ENCODE assay signal across 19 cellular contexts in genomic region chr9:38306899-38307298, GRCh38.
A peak's percentile ranks its signal among the peaks of the same experiment; 100 is the strongest.
DNase-seq lines count a peak whose midpoint lies in the region; ATAC-seq and TF ChIP-seq lines count a peak whose summit lies in the region.
"Had no signal": no experiment of that assay in that cellular context is flagged by ENCODE, and none has a peak within 500 bp of the region (broad histone marks: within the 10 kb centered on the region; RNA-seq: fewer than 3 reads in every experiment).

No MANE protein-coding gene starts in this region.

- H3K4ac ChIP-seq in trophoblast cell (ENCODE audit: low read depth, low read length): no peak overlapping the region

- H3K9me3 ChIP-seq in HEK293 (ENCODE audit: control insufficient read depth, insufficient read depth, low read depth, low read length) (no peaks in the 10 kb centered on the region), trophoblast cell (ENCODE audit: insufficient read depth, low read depth, low read length) (peaks cover 2% of the 10 kb centered on the region), Caco-2 (no peaks in the 10 kb centered on the region)

- H2AK5ac ChIP-seq in trophoblast cell (ENCODE audit: low read length): no peak overlapping the region

- H2BK12ac ChIP-seq in trophoblast cell (ENCODE audit: low read length): no peak overlapping the region

- no peak overlapping the region for H2BK5ac ChIP-seq in trophoblast cell (ENCODE audit: low read depth, low read length, poor library complexity)

- H3K4me3 ChIP-seq in HEK293 (ENCODE audit: low read depth, low read length) (no peak overlapping the region), trophoblast cell (ENCODE audit: low read depth, low read length) (peak overlapping the region; percentile 11), Caco-2 (ENCODE audit: low read depth, low read length) (no peak overlapping the region)
- H3K4me3 ChIP-seq: BLaER1 had no signal

- no peak overlapping the region for H4K8ac ChIP-seq in trophoblast cell (ENCODE audit: low read depth, low read length)

- intact Hi-C loops in activated CD8-positive, alpha-beta T cell treated with anti-CD3 and anti-CD28 coated beads for 36 hours (cut with micrococcal nuclease): no loop called here
- intact Hi-C loops in Caco-2 (cut with micrococcal nuclease; ENCODE audit: unreplicated experiment): no loop called here

- H3K27me3 ChIP-seq in trophoblast cell (ENCODE audit: insufficient read depth, low read length) (no peaks in the 10 kb centered on the region), Caco-2 (replicated peaks; ENCODE audit: control insufficient read depth, insufficient read depth, low read length) (no peaks in the 10 kb centered on the region; the same call in 1 of the 2 replicates)
- H3K27me3 ChIP-seq: BLaER1 had no signal

- no peak overlapping the region for H3K27ac ChIP-seq in HEK293 (ENCODE audit: extremely low read depth, low read depth, low read length)
- no peak overlapping the region for H3K27ac ChIP-seq in trophoblast cell (ENCODE audit: low read depth, low read length)
- H3K27ac ChIP-seq: 22Rv1, BLaER1, C4-2B had no signal

- H3K4me1 ChIP-seq in HEK293 (ENCODE audit: control insufficient read depth, insufficient read depth, low read length) (peaks cover 3% of the 10 kb centered on the region; the same call in 1 of the 2 replicates), trophoblast cell (ENCODE audit: control insufficient read depth in 1 of 2, insufficient read depth in 2 of 2, low read length in 2 of 2) (peaks cover 5 to 7% of the 10 kb centered on the region in 2 experiments), Caco-2 (peaks cover 7% of the 10 kb centered on the region; the same call in 1 of the 2 replicates)

- no peaks in the 10 kb centered on the region for H3K79me1 ChIP-seq in trophoblast cell (ENCODE audit: low read length)

- no peak for ATAC-seq in activated CD8-positive, alpha-beta T cell treated with anti-CD3 and anti-CD28 coated beads, Interleukin-2, amount 10 ng/mL, durations not matched to agents 7 days and 5 days
- ATAC-seq in activated CD8-positive, alpha-beta T cell treated with anti-CD3 and anti-CD28 coated beads for 36 hours: no peak
- no peak for ATAC-seq in GM19452 (IDR thresholded peaks at IDR 0.05; ENCODE audit: unreplicated experiment)
- ATAC-seq: CD8-positive, alpha-beta T cell had no signal

- no peak for TF ChIP-seq CTCF in activated CD8-positive, alpha-beta T cell treated with anti-CD3 and anti-CD28 coated beads for 36 hours (IDR thresholded peaks at IDR 0.05)
- TF ChIP-seq CTCF in HEK293 (tag by site-specific recombination; IDR thresholded peaks at IDR 0.05) (no peak), Caco-2 (IDR thresholded peaks at IDR 0.05; ENCODE audit: insufficient read depth in 1 of 2, low read depth in 1 of 2, low read length in 1 of 2, severe bottlenecking in 1 of 2, unreplicated experiment in 1 of 2) (no peak)

- no peak overlapping the region for H2AFZ ChIP-seq in trophoblast cell (ENCODE audit: insufficient read depth, low read length, poor library complexity)

- H3K4me1 Mint-ChIP-seq in activated CD8-positive, alpha-beta T cell treated with anti-CD3 and anti-CD28 coated beads, Interleukin-2, amount 10 ng/mL, durations not matched to agents 7 days and 5 days (ENCODE audit: low read depth): no peaks in the 10 kb centered on the region
- H3K4me1 Mint-ChIP-seq in activated CD8-positive, alpha-beta T cell treated with anti-CD3 and anti-CD28 coated beads for 36 hours (ENCODE audit: low read depth): no peaks in the 10 kb centered on the region
- no peaks in the 10 kb centered on the region for H3K4me1 Mint-ChIP-seq in Caco-2 (ENCODE audit: low read depth, unreplicated experiment)
- H3K4me1 Mint-ChIP-seq: B cell; CD4-positive, CD25-positive, alpha-beta regulatory T cell had no signal

- peaks cover 9% of the 10 kb centered on the region for H3K27me3 Mint-ChIP-seq in activated CD8-positive, alpha-beta T cell treated with anti-CD3 and anti-CD28 coated beads, Interleukin-2, amount 10 ng/mL, durations not matched to agents 7 days and 5 days (ENCODE audit: low read depth)
- H3K27me3 Mint-ChIP-seq in activated CD8-positive, alpha-beta T cell treated with anti-CD3 and anti-CD28 coated beads for 36 hours: peaks cover 2% of the 10 kb centered on the region
- H3K27me3 Mint-ChIP-seq in Caco-2 (ENCODE audit: insufficient read depth, unreplicated experiment): no peaks in the 10 kb centered on the region

- WGBS in trophoblast cell (ENCODE audit: extremely low coverage, insufficient coverage, insufficient read length): no CpG with 5 or more reads among the region's 5 CpGs

- no TSS peak for BruUV-seq in Caco-2 (replicated peaks; lab: Mats Ljungman, UMichigan)

- CTCF ChIA-PET in activated CD8-positive, alpha-beta T cell treated with anti-CD3 and anti-CD28 coated beads, Interleukin-2, amount 10 ng/mL, durations not matched to agents 7 days and 5 days (lab: Charles Lee): no interaction called here
- CTCF ChIA-PET in activated CD8-positive, alpha-beta T cell treated with anti-CD3 and anti-CD28 coated beads for 36 hours (lab: Charles Lee): no interaction called here
- CTCF ChIA-PET in HEK293 (lab: Yijun Ruan, JAX): no interaction called here
- CTCF ChIA-PET in Caco-2 (lab: Charles Lee): no interaction called here

- H4K91ac ChIP-seq in trophoblast cell (ENCODE audit: low read depth, low read length): no peak overlapping the region

- no peak overlapping the region for H3K23ac ChIP-seq in trophoblast cell (ENCODE audit: low read length)

- no peak overlapping the region for H3K14ac ChIP-seq in trophoblast cell (ENCODE audit: low read length)

- POLR2A ChIA-PET in activated CD8-positive, alpha-beta T cell treated with anti-CD3 and anti-CD28 coated beads, Interleukin-2, amount 10 ng/mL, durations not matched to agents 7 days and 5 days (lab: Charles Lee): no interaction called here
- POLR2A ChIA-PET in activated CD8-positive, alpha-beta T cell treated with anti-CD3 and anti-CD28 coated beads for 36 hours (lab: Charles Lee): interaction anchor here (0.6 kb wide), 1 partner anchor 11 kb away, joined by 3 read pairs; no protein-coding TSS in a partner anchor
- POLR2A ChIA-PET in HEK293 (lab: Yijun Ruan, JAX): no interaction called here
- POLR2A ChIA-PET in Caco-2 (lab: Charles Lee): no interaction called here

- no peak overlapping the region for H3K4me3 Mint-ChIP-seq in activated CD8-positive, alpha-beta T cell treated with anti-CD3 and anti-CD28 coated beads, Interleukin-2, amount 10 ng/mL, durations not matched to agents 7 days and 5 days
- no peak overlapping the region for H3K4me3 Mint-ChIP-seq in activated CD8-positive, alpha-beta T cell treated with anti-CD3 and anti-CD28 coated beads for 36 hours
- no peak overlapping the region for H3K4me3 Mint-ChIP-seq in Caco-2 (ENCODE audit: unreplicated experiment)
- H3K4me3 Mint-ChIP-seq: B cell; CD4-positive, CD25-positive, alpha-beta regulatory T cell; CD8-positive, alpha-beta T cell had no signal

- H3K9ac ChIP-seq in trophoblast cell (ENCODE audit: low read length): no peak overlapping the region
- H3K9ac ChIP-seq: BLaER1 had no signal

- H3K36me3 ChIP-seq in HEK293 (ENCODE audit: control insufficient read depth in 2 of 2, insufficient read depth in 1 of 2, low read length in 2 of 2) (no peaks in the 10 kb centered on the region), trophoblast cell (ENCODE audit: control insufficient read depth in 1 of 2, insufficient read depth in 2 of 2, low read length in 2 of 2) (no peaks in the 10 kb centered on the region), Caco-2 (ENCODE audit: control insufficient read depth, insufficient read depth, low read length) (no peaks in the 10 kb centered on the region)
- H3K36me3 ChIP-seq: BLaER1 had no signal

- H3K27ac Mint-ChIP-seq in activated CD8-positive, alpha-beta T cell treated with anti-CD3 and anti-CD28 coated beads, Interleukin-2, amount 10 ng/mL, durations not matched to agents 7 days and 5 days: no peak overlapping the region
- H3K27ac Mint-ChIP-seq in activated CD8-positive, alpha-beta T cell treated with anti-CD3 and anti-CD28 coated beads for 36 hours: no peak overlapping the region
- no peak overlapping the region for H3K27ac Mint-ChIP-seq in Caco-2 (ENCODE audit: unreplicated experiment)
- H3K27ac Mint-ChIP-seq: B cell; CD4-positive, CD25-positive, alpha-beta regulatory T cell; CD8-positive, alpha-beta T cell had no signal

- H4K12ac ChIP-seq in trophoblast cell (ENCODE audit: low read depth, low read length): no peak overlapping the region

- no peak overlapping the region for H3K4me2 ChIP-seq in trophoblast cell (ENCODE audit: low read length)
- H3K4me2 ChIP-seq: BLaER1 had no signal

- no peak overlapping the region for H2BK120ac ChIP-seq in trophoblast cell (ENCODE audit: insufficient read depth, low read length, poor library complexity)

- peak; percentile 3 for DNase-seq in activated CD8-positive, alpha-beta T cell treated with anti-CD3 and anti-CD28 coated beads, Interleukin-2, amount 10 ng/mL, durations not matched to agents 7 days and 5 days
- DNase-seq in activated CD8-positive, alpha-beta T cell treated with anti-CD3 and anti-CD28 coated beads for 36 hours: no peak
- DNase-seq in trophoblast cell (no peak), Caco-2 (no peak)
- DNase-seq: Calu3; CD4-positive, CD25-positive, alpha-beta regulatory T cell; DMS53; DMS79 treated with DMSO at 0.1 percent for 48 hours; GF-D8; GOT3; H7; HCEC 1CT had no signal

- H3K18ac ChIP-seq in trophoblast cell (ENCODE audit: low read length): no peak overlapping the region

- no peaks in the 10 kb centered on the region for H3K36me3 Mint-ChIP-seq in activated CD8-positive, alpha-beta T cell treated with anti-CD3 and anti-CD28 coated beads, Interleukin-2, amount 10 ng/mL, durations not matched to agents 7 days and 5 days (ENCODE audit: low read depth)
- H3K36me3 Mint-ChIP-seq in activated CD8-positive, alpha-beta T cell treated with anti-CD3 and anti-CD28 coated beads for 36 hours (ENCODE audit: low read depth): no peaks in the 10 kb centered on the region
- H3K36me3 Mint-ChIP-seq in Caco-2 (ENCODE audit: insufficient read depth, unreplicated experiment): no peaks in the 10 kb centered on the region
- H3K36me3 Mint-ChIP-seq: CD4-positive, CD25-positive, alpha-beta regulatory T cell; CD8-positive, alpha-beta T cell had no signal

- H3K79me2 ChIP-seq in trophoblast cell (ENCODE audit: control insufficient read depth, insufficient read depth, low read length, poor library complexity): no peaks in the 10 kb centered on the region

- no peaks in the 10 kb centered on the region for H3K9me3 Mint-ChIP-seq in activated CD8-positive, alpha-beta T cell treated with anti-CD3 and anti-CD28 coated beads, Interleukin-2, amount 10 ng/mL, durations not matched to agents 7 days and 5 days (ENCODE audit: insufficient read depth)
- H3K9me3 Mint-ChIP-seq in activated CD8-positive, alpha-beta T cell treated with anti-CD3 and anti-CD28 coated beads for 36 hours: no peaks in the 10 kb centered on the region
- no peaks in the 10 kb centered on the region for H3K9me3 Mint-ChIP-seq in Caco-2 (ENCODE audit: unreplicated experiment)
- H3K9me3 Mint-ChIP-seq: CD8-positive, alpha-beta T cell had no signal
